30 cellular contexts compared by ENCODE assay signal in the genomic region with DNA sequence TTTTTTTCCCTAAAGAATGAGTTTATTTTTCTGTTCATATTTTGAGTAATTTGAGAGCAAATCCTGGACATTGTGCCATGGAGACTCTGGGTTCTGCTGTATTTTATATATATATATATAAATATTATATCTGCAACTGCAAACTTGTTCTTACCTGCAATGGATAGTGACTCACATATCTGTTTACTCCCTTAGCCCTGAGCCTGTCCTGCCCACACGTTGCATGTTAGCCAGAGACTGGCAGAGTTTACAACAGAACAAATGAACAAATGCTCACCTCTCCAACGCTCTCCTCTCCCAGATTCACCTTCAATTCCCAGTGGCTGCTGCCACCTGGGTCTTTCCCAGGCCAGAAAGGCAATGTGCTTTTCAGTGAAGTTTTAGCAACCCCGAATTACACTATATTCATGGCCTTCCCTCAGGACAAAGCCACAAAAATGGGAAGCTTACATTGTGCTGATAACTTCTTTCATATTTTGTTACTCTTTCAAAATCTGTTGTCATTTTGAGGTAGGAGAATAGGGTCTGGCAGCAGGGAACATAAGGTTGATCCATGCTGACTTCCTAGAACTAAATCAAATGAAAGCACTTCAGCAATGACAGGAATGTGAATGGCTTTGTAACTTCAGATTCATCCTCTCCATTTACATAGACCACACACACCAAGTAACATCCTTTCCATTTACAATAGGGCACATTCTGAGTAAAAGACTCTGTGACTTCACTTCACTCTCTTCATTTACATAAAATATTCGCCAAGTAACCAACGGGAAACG.
A peak's percentile ranks its signal among the peaks of the same experiment; 100 is the strongest.
DNase-seq lines count a peak whose midpoint lies in the region; ATAC-seq and TF ChIP-seq lines count a peak whose summit lies in the region.
"Had no signal": no experiment of that assay in that cellular context is flagged by ENCODE, and none has a peak within 500 bp of the region (broad histone marks: within the 10 kb centered on the region; RNA-seq: fewer than 3 reads in every experiment).

No MANE protein-coding gene starts in this region.

- H3K9ac ChIP-seq in endodermal cell (ENCODE audit: extremely low read depth, low read length, poor library complexity, severe bottlenecking) (no peak overlapping the region), MM.1S (ENCODE audit: low read length) (no peak overlapping the region)
- H3K9ac ChIP-seq: BLaER1 had no signal

- 25 to 28% methylated on average over 3 to 6 of the region's 6 CpGs for WGBS in endodermal cell (ENCODE audit: insufficient coverage in 1 of 2, insufficient read length in 1 of 2), 2 experiments

- H3K4me3 ChIP-seq in endodermal cell (ENCODE audit: low read length) (no peak overlapping the region), MM.1S (ENCODE audit: low read length) (no peak overlapping the region)
- H3K4me3 ChIP-seq: BLaER1, colonic mucosa, gastrocnemius medialis, GM12878, tibial nerve had no signal

- H3K9me3 ChIP-seq in endodermal cell (ENCODE audit: control insufficient read depth, low read length) (no peaks in the 10 kb centered on the region), MM.1S (replicated peaks; ENCODE audit: insufficient read depth, low read length) (no peaks in the 10 kb centered on the region)
- H3K9me3 ChIP-seq: BLaER1, colonic mucosa, gastrocnemius medialis, tibial nerve had no signal

- peak overlapping the region; percentile 88 for H3K27ac Mint-ChIP-seq in endodermal cell
- H3K27ac Mint-ChIP-seq: activated CD4-positive, alpha-beta T cell treated with anti-CD3 and anti-CD28 coated beads, Interleukin-2, amount 10 ng/mL, durations not matched to agents 24 days and 14 days; activated naive CD8-positive, alpha-beta T cell; IgD-negative memory B cell; naive B cell had no signal

- peaks cover 2% of the 10 kb centered on the region for H3K27me3 Mint-ChIP-seq in endodermal cell (ENCODE audit: insufficient read depth)

- no peak for ATAC-seq in GM18861 (IDR thresholded peaks at IDR 0.05; ENCODE audit: unreplicated experiment)
- no peak for ATAC-seq in GM21381 (IDR thresholded peaks at IDR 0.05; ENCODE audit: unreplicated experiment)
- no peak for ATAC-seq in HG02852 (IDR thresholded peaks at IDR 0.05; ENCODE audit: unreplicated experiment)
- ATAC-seq: gastrocnemius medialis, GM12878, HCT116 had no signal

- no peak overlapping the region for H3K4me2 ChIP-seq in MM.1S (ENCODE audit: low read depth, low read length)
- H3K4me2 ChIP-seq: BLaER1 had no signal

- CTCF ChIA-PET in RWPE1 (lab: Yijun Ruan, JAX): no interaction called here

- no peaks in the 10 kb centered on the region for H3K9me2 ChIP-seq in MM.1S (replicated peaks; ENCODE audit: insufficient read depth, low read length)

- no peaks in the 10 kb centered on the region for H3K9me3 Mint-ChIP-seq in endodermal cell
- H3K9me3 Mint-ChIP-seq: activated CD4-positive, alpha-beta T cell treated with anti-CD3 and anti-CD28 coated beads, Interleukin-2, amount 10 ng/mL, durations not matched to agents 24 days and 14 days; naive B cell had no signal

- H2AFZ ChIP-seq in MM.1S (ENCODE audit: low read length): no peak overlapping the region

- no peak overlapping the region for H3K4me3 Mint-ChIP-seq in endodermal cell
- H3K4me3 Mint-ChIP-seq: activated CD4-positive, alpha-beta T cell treated with anti-CD3 and anti-CD28 coated beads, Interleukin-2, amount 10 ng/mL, durations not matched to agents 24 days and 14 days; activated naive CD8-positive, alpha-beta T cell; IgD-negative memory B cell; naive B cell had no signal

- no peak overlapping the region for H3K27ac ChIP-seq in RWPE1
- peak overlapping the region; percentile 26 for H3K27ac ChIP-seq in endodermal cell (ENCODE audit: low read depth, low read length)
- no peak overlapping the region for H3K27ac ChIP-seq in MM.1S (ENCODE audit: low read length)
- H3K27ac ChIP-seq: BLaER1, colonic mucosa, gastrocnemius medialis, tibial nerve, WERI-Rb-1 had no signal

- no peaks in the 10 kb centered on the region for H3K36me3 Mint-ChIP-seq in endodermal cell (ENCODE audit: low read depth)
- H3K36me3 Mint-ChIP-seq: activated naive CD8-positive, alpha-beta T cell; IgD-negative memory B cell; naive B cell had no signal

- POLR2A ChIA-PET in RWPE1 (lab: Yijun Ruan, JAX; ENCODE audit: low non-redundant PET): no interaction called here

- H3K4me1 ChIP-seq in endodermal cell (ENCODE audit: control insufficient read depth, insufficient read depth, low read length): peaks cover 8% of the 10 kb centered on the region
- no peaks in the 10 kb centered on the region for H3K4me1 ChIP-seq in MM.1S (ENCODE audit: low read length)
- H3K4me1 ChIP-seq: BLaER1, colonic mucosa, gastrocnemius medialis, tibial nerve had no signal

- H3K27me3 ChIP-seq in endodermal cell (ENCODE audit: control insufficient read depth, insufficient read depth, low read length, poor library complexity, severe bottlenecking) (no peaks in the 10 kb centered on the region), MM.1S (replicated peaks; ENCODE audit: insufficient read depth, low read length) (no peaks in the 10 kb centered on the region)
- H3K27me3 ChIP-seq: BLaER1, colonic mucosa, gastrocnemius medialis, tibial nerve had no signal

- no peaks in the 10 kb centered on the region for H3F3A ChIP-seq in MM.1S (ENCODE audit: insufficient read depth, low read length)

- DNase-seq in RWPE1 (ENCODE audit: low spot score) (peak; percentile 30), endodermal cell (peak; percentile 60), iPS-NIHi7 (ENCODE audit: extremely low spot score) (peak; percentile 20), MM.1S (no peak)
- DNase-seq: activated CD4-positive, alpha-beta T cell treated with anti-CD3 and anti-CD28 coated beads, Interleukin-2, amount 10 ng/mL, durations not matched to agents 24 days and 14 days; activated effector memory CD4-positive, alpha-beta T cell treated with anti-CD3 and anti-CD28 coated beads, Interleukin-2, amount 50 U/mL, for 16 hours; activated T-cell treated with anti-CD3 and anti-CD28 coated beads, Interleukin-2, amount 50 U/mL, for 1 hour; anterior cingulate cortex; colonic mucosa; EL; gastrocnemius medialis; islet precursor cell; midbrain; naive B cell; NCI-H1048; NCI-H446 treated with DMSO at 0.1 percent for 48 hours; NCI-H82; occipital lobe; stimulated activated CD4-positive, alpha-beta T cell treated with anti-CD3 and anti-CD28 coated beads, Interleukin-15, amount 100 ng/mL, for 24 hours; stimulated activated CD4-positive, alpha-beta T cell treated with anti-CD3 and anti-CD28 coated beads, Interleukin-4, amount 100 ng/mL, for 4 hours; WERI-Rb-1 had no signal

- H4K20me1 ChIP-seq in MM.1S (ENCODE audit: insufficient read depth, low read length): no peaks in the 10 kb centered on the region
- H4K20me1 ChIP-seq: BLaER1 had no signal

- TF ChIP-seq CTCF in RWPE1 (conservative IDR thresholded peaks at IDR 0.05; ENCODE audit: low read depth): no peak
- no peak for TF ChIP-seq CTCF in endodermal cell (conservative IDR thresholded peaks at IDR 0.05)
- TF ChIP-seq CTCF in MM.1S (IDR thresholded peaks at IDR 0.05; ENCODE audit: low read length): no peak

- H3K36me3 ChIP-seq in endodermal cell (ENCODE audit: control insufficient read depth, insufficient read depth, low read length) (no peaks in the 10 kb centered on the region), MM.1S (replicated peaks; ENCODE audit: insufficient read depth, low read length) (no peaks in the 10 kb centered on the region)
- H3K36me3 ChIP-seq: BLaER1, colonic mucosa, gastrocnemius medialis, tibial nerve, WERI-Rb-1 had no signal

- peaks cover 32% of the 10 kb centered on the region for H3K4me1 Mint-ChIP-seq in endodermal cell
- H3K4me1 Mint-ChIP-seq: activated CD4-positive, alpha-beta T cell treated with anti-CD3 and anti-CD28 coated beads, Interleukin-2, amount 10 ng/mL, durations not matched to agents 24 days and 14 days; IgD-negative memory B cell; naive B cell had no signal

- no peaks in the 10 kb centered on the region for H3K79me2 ChIP-seq in MM.1S (ENCODE audit: low read length)
